In the genomic region with DNA sequence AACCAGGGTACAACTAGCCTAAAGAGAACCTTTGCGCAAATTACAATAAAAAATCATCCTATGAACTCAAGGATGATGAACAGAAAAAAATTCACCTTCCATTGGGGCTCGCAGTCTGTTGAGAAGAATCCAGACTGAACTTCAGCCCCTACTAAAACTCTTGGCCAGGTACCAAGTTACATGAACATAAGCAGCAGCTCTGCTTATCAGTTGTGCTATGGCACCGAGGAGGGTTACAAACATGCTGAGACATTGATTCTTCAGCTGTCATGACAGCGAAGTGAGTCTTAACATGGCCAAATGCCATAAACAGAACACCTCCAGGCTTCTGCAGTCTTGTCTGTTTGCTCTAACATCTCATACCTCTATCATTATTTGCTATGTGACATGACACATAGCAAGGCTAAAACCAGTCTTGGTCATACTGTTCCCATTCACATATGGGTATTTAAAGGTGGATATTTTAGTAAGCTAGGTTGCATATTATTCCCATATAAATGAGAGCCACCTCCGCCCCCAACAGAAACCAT, we compare ENCODE assay signal across 22 cellular contexts.
DNase-seq lines count a peak whose midpoint lies in the region; ATAC-seq and TF ChIP-seq lines count a peak whose summit lies in the region.
"Had no signal": no experiment of that assay in that cellular context is flagged by ENCODE, and none has a peak within 500 bp of the region (broad histone marks: within the 10 kb centered on the region; RNA-seq: fewer than 3 reads in every experiment).

No MANE protein-coding gene starts in this region.

- H3K9me3 Mint-ChIP-seq in stimulated activated memory B cell treated with anti-CD40 and anti-IgM and Interleukin-4, amounts not matched to agents 10 μg/mL and 1 μg/mL and 100 μg/mL, for 72 hours = no peaks in the 10 kb centered on the region

- peak; percentile 17 for DNase-seq in DMS 273 (lab: John Stamatoyannopoulos, UW; ENCODE audit: unreplicated experiment)
- DNase-seq in DMS 273 treated with DMSO at 0.1 percent for 48 hours (lab: John Stamatoyannopoulos, UW) = no peak
- DNase-seq in RWPE1 (ENCODE audit: low spot score) = peak; percentile 31
- peak; percentile 71 to 82 for DNase-seq in foreskin keratinocyte
- no peak for DNase-seq in stimulated activated naive CD4-positive, alpha-beta T cell (lab: John Stamatoyannopoulos, UW)
- no peak for DNase-seq in NCI-H526 treated with DMSO at 0.1 percent for 48 hours (lab: John Stamatoyannopoulos, UW)
- DNase-seq: DMS153, GF-D8, GOT3, NCI-H1105, NCI-H1694 treated with DMSO at 0.1 percent for 48 hours, NCI-H2107, NCI-H226, NCI-H526, SHP77 had no signal

- H3K4me1 Mint-ChIP-seq in stimulated activated memory B cell treated with anti-CD40 and anti-IgM and Interleukin-4, amounts not matched to agents 10 μg/mL and 1 μg/mL and 100 μg/mL, for 72 hours = no peaks in the 10 kb centered on the region
- H3K4me1 Mint-ChIP-seq: B cell had no signal

- no peak overlapping the region for H3K27ac Mint-ChIP-seq in stimulated activated memory B cell treated with anti-CD40 and anti-IgM and Interleukin-4, amounts not matched to agents 10 μg/mL and 1 μg/mL and 100 μg/mL, for 72 hours
- H3K27ac Mint-ChIP-seq: B cell had no signal

- ATAC-seq in foreskin keratinocyte (peak; percentile 97), GM21576 (IDR thresholded peaks at IDR 0.05; ENCODE audit: unreplicated experiment) (no peak)
- ATAC-seq in stimulated activated memory B cell treated with anti-CD40 and anti-IgM and Interleukin-4, amounts not matched to agents 10 μg/mL and 1 μg/mL and 100 μg/mL, for 72 hours = peak; percentile 12
- ATAC-seq: HCT116 had no signal

- peaks cover 3% of the 10 kb centered on the region for H3K4me1 ChIP-seq in foreskin keratinocyte
- H3K4me1 ChIP-seq: Peyer's patch had no signal

- H3K4me3 Mint-ChIP-seq in stimulated activated memory B cell treated with anti-CD40 and anti-IgM and Interleukin-4, amounts not matched to agents 10 μg/mL and 1 μg/mL and 100 μg/mL, for 72 hours = no peak overlapping the region
- H3K4me3 Mint-ChIP-seq: B cell had no signal

- POLR2A ChIA-PET in RWPE1 (lab: Yijun Ruan, JAX; ENCODE audit: low non-redundant PET) = no interaction called here

- no peaks in the 10 kb centered on the region for H3K27me3 ChIP-seq in foreskin keratinocyte
- H3K27me3 ChIP-seq: Peyer's patch had no signal

- no peaks in the 10 kb centered on the region for H3K27me3 Mint-ChIP-seq in stimulated activated memory B cell treated with anti-CD40 and anti-IgM and Interleukin-4, amounts not matched to agents 10 μg/mL and 1 μg/mL and 100 μg/mL, for 72 hours
- H3K27me3 Mint-ChIP-seq: B cell had no signal

- no peaks in the 10 kb centered on the region for H3K36me3 Mint-ChIP-seq in stimulated activated memory B cell treated with anti-CD40 and anti-IgM and Interleukin-4, amounts not matched to agents 10 μg/mL and 1 μg/mL and 100 μg/mL, for 72 hours

- TF ChIP-seq CTCF in RWPE1 (conservative IDR thresholded peaks at IDR 0.05; ENCODE audit: low read depth) = no peak
- no peak for TF ChIP-seq CTCF in foreskin keratinocyte (conservative IDR thresholded peaks at IDR 0.05)

- H3K27ac ChIP-seq in RWPE1 (no peak overlapping the region), foreskin keratinocyte (no peak overlapping the region)
- H3K27ac ChIP-seq: 22Rv1, Peyer's patch, SK-N-MC had no signal

- CTCF ChIA-PET in RWPE1 (lab: Yijun Ruan, JAX) = no interaction called here

Comparison
In these comparisons a context has a peak if more than half of its experiments do, and no peak if none do; other contexts are left out.
1. DNase-seq: peak in DMS 273 (single experiment), RWPE1 (single experiment) and foreskin keratinocyte (2 of 2); none in DMS 273 treated with DMSO at 0.1 percent for 48 hours (single experiment), stimulated activated naive CD4-positive, alpha-beta T cell (0 of 6) and NCI-H526 treated with DMSO at 0.1 percent for 48 hours (single experiment).